In genomic region chr5:82259172-82259800, GRCh38 we compare ENCODE assay signal across 8 cellular contexts. TPM values are rescaled to one million over a fixed set of nuclear protein-coding genes. Genes with fewer than 3 reads are reported as not detected.
DNase-seq lines count a peak whose midpoint lies in the region; ATAC-seq and TF ChIP-seq lines count a peak whose summit lies in the region.

No MANE protein-coding gene starts in this region.

- H3K9me3 Mint-ChIP-seq in activated naive CD8-positive, alpha-beta T cell treated with anti-CD3 and anti-CD28 coated beads, Interleukin-2, amount 10 ng/mL, durations not matched to agents 7 days and 5 days: no peaks in the 10 kb centered on the region
- no peaks in the 10 kb centered on the region for H3K9me3 Mint-ChIP-seq in activated naive CD8-positive, alpha-beta T cell treated with anti-CD3 and anti-CD28 coated beads for 36 hours
- no peaks in the 10 kb centered on the region for H3K9me3 Mint-ChIP-seq in type B pancreatic cell
- no peaks in the 10 kb centered on the region for H3K9me3 Mint-ChIP-seq in stimulated activated memory B cell treated with anti-CD40 and anti-IgM and Interleukin-4, amounts not matched to agents 10 μg/mL and 1 μg/mL and 100 μg/mL, for 72 hours

- peaks cover 4% of the 10 kb centered on the region for H3K4me1 Mint-ChIP-seq in activated naive CD8-positive, alpha-beta T cell treated with anti-CD3 and anti-CD28 coated beads, Interleukin-2, amount 10 ng/mL, durations not matched to agents 7 days and 5 days
- no peaks in the 10 kb centered on the region for H3K4me1 Mint-ChIP-seq in activated naive CD8-positive, alpha-beta T cell treated with anti-CD3 and anti-CD28 coated beads for 36 hours
- H3K4me1 Mint-ChIP-seq in type B pancreatic cell (ENCODE audit: unreplicated experiment): peaks cover 4% of the 10 kb centered on the region
- no peaks in the 10 kb centered on the region for H3K4me1 Mint-ChIP-seq in stimulated activated memory B cell treated with anti-CD40 and anti-IgM and Interleukin-4, amounts not matched to agents 10 μg/mL and 1 μg/mL and 100 μg/mL, for 72 hours

- H3K27ac ChIP-seq in colonic mucosa: no peak overlapping the region

- no peaks in the 10 kb centered on the region for H3K36me3 ChIP-seq in colonic mucosa

- no peak overlapping the region for H3K9ac ChIP-seq in colonic mucosa (ENCODE audit: low read depth in 2 of 2, low read length in 2 of 2)

- H3K4me3 ChIP-seq in colonic mucosa: no peak overlapping the region

- no peaks in the 10 kb centered on the region for H3K4me1 ChIP-seq in colonic mucosa

- H3K27me3 ChIP-seq in colonic mucosa: no peaks in the 10 kb centered on the region

- peaks cover 4% of the 10 kb centered on the region for H3K36me3 Mint-ChIP-seq in activated naive CD8-positive, alpha-beta T cell treated with anti-CD3 and anti-CD28 coated beads, Interleukin-2, amount 10 ng/mL, durations not matched to agents 7 days and 5 days
- peaks cover 2% of the 10 kb centered on the region for H3K36me3 Mint-ChIP-seq in activated naive CD8-positive, alpha-beta T cell treated with anti-CD3 and anti-CD28 coated beads for 36 hours
- H3K36me3 Mint-ChIP-seq in type B pancreatic cell: no peaks in the 10 kb centered on the region
- no peaks in the 10 kb centered on the region for H3K36me3 Mint-ChIP-seq in stimulated activated memory B cell treated with anti-CD40 and anti-IgM and Interleukin-4, amounts not matched to agents 10 μg/mL and 1 μg/mL and 100 μg/mL, for 72 hours

- POLR2A ChIA-PET in activated naive CD8-positive, alpha-beta T cell treated with anti-CD3 and anti-CD28 coated beads, Interleukin-2, amount 10 ng/mL, durations not matched to agents 7 days and 5 days (lab: Charles Lee): interaction anchor here (0.7 kb wide), 1 partner anchor 10 kb away, joined by 3 read pairs; no protein-coding TSS in a partner anchor

- no peaks in the 10 kb centered on the region for H3K27me3 Mint-ChIP-seq in activated naive CD8-positive, alpha-beta T cell treated with anti-CD3 and anti-CD28 coated beads, Interleukin-2, amount 10 ng/mL, durations not matched to agents 7 days and 5 days
- no peaks in the 10 kb centered on the region for H3K27me3 Mint-ChIP-seq in activated naive CD8-positive, alpha-beta T cell treated with anti-CD3 and anti-CD28 coated beads for 36 hours
- no peaks in the 10 kb centered on the region for H3K27me3 Mint-ChIP-seq in type B pancreatic cell
- H3K27me3 Mint-ChIP-seq in stimulated activated memory B cell treated with anti-CD40 and anti-IgM and Interleukin-4, amounts not matched to agents 10 μg/mL and 1 μg/mL and 100 μg/mL, for 72 hours: no peaks in the 10 kb centered on the region

- no peaks in the 10 kb centered on the region for H3K9me3 ChIP-seq in colonic mucosa

- intact Hi-C loops in colonic mucosa (cut with DNase I): no loop called here

- no peak overlapping the region for H3K27ac Mint-ChIP-seq in activated naive CD8-positive, alpha-beta T cell treated with anti-CD3 and anti-CD28 coated beads, Interleukin-2, amount 10 ng/mL, durations not matched to agents 7 days and 5 days
- H3K27ac Mint-ChIP-seq in activated naive CD8-positive, alpha-beta T cell treated with anti-CD3 and anti-CD28 coated beads for 36 hours: no peak overlapping the region
- H3K27ac Mint-ChIP-seq in type B pancreatic cell: no peak overlapping the region
- no peak overlapping the region for H3K27ac Mint-ChIP-seq in stimulated activated memory B cell treated with anti-CD40 and anti-IgM and Interleukin-4, amounts not matched to agents 10 μg/mL and 1 μg/mL and 100 μg/mL, for 72 hours

- DNase-seq in activated naive CD8-positive, alpha-beta T cell treated with anti-CD3 and anti-CD28 coated beads, Interleukin-2, amount 10 ng/mL, durations not matched to agents 7 days and 5 days: no peak
- DNase-seq in activated naive CD8-positive, alpha-beta T cell treated with anti-CD3 and anti-CD28 coated beads for 36 hours: no peak
- DNase-seq in OCI-M1 (lab: John Stamatoyannopoulos, UW): peak; percentile 44
- DNase-seq in fibroblast of gingiva (ENCODE audit: low read depth): peak; percentile 21
- no peak for DNase-seq in type B pancreatic cell (ENCODE audit: extremely low spot score, unreplicated experiment)
- DNase-seq in colonic mucosa: no peak

- ATAC-seq in activated naive CD8-positive, alpha-beta T cell treated with anti-CD3 and anti-CD28 coated beads, Interleukin-2, amount 10 ng/mL, durations not matched to agents 7 days and 5 days (ENCODE audit: low read depth): peak; percentile 39
- no peak for ATAC-seq in stimulated activated memory B cell treated with anti-CD40 and anti-IgM and Interleukin-4, amounts not matched to agents 10 μg/mL and 1 μg/mL and 100 μg/mL, for 72 hours
- no peak for ATAC-seq in HG03457 (IDR thresholded peaks at IDR 0.05; ENCODE audit: unreplicated experiment)

- TF ChIP-seq CTCF in type B pancreatic cell (conservative IDR thresholded peaks at IDR 0.05) (peak; percentile 69), colonic mucosa (IDR thresholded peaks at IDR 0.05) (no peak)

- no peak overlapping the region for H3K4me3 Mint-ChIP-seq in activated naive CD8-positive, alpha-beta T cell treated with anti-CD3 and anti-CD28 coated beads, Interleukin-2, amount 10 ng/mL, durations not matched to agents 7 days and 5 days
- no peak overlapping the region for H3K4me3 Mint-ChIP-seq in activated naive CD8-positive, alpha-beta T cell treated with anti-CD3 and anti-CD28 coated beads for 36 hours
- H3K4me3 Mint-ChIP-seq in type B pancreatic cell: no peak overlapping the region
- H3K4me3 Mint-ChIP-seq in stimulated activated memory B cell treated with anti-CD40 and anti-IgM and Interleukin-4, amounts not matched to agents 10 μg/mL and 1 μg/mL and 100 μg/mL, for 72 hours: no peak overlapping the region

RNA-seq across cellular contexts. Expression of gene RPS23, which starts 18.9 kb away (rescaled TPM):
- total RNA-seq in activated naive CD8-positive, alpha-beta T cell treated with anti-CD3 and anti-CD28 coated beads, Interleukin-2, amount 10 ng/mL, durations not matched to agents 7 days and 5 days: 1,000 to 10,000 TPM; 1,979 to 2,058 TPM
- 1,000 to 10,000 TPM; 2,622 to 2,635 TPM for total RNA-seq in activated naive CD8-positive, alpha-beta T cell treated with anti-CD3 and anti-CD28 coated beads for 36 hours
- total RNA-seq in type B pancreatic cell (ENCODE audit: low replicate concordance): 2,642 and 2,645 TPM in 2 replicates
- total RNA-seq in colonic mucosa: 1,000 to 10,000 TPM; 1,277 to 1,417 TPM

Comparison
In these comparisons a context has a peak if more than half of its experiments do, and no peak if none do; other contexts are left out.
1. DNase-seq: peak in OCI-M1 (single experiment) and fibroblast of gingiva (single experiment); none in activated naive CD8-positive, alpha-beta T cell treated with anti-CD3 and anti-CD28 coated beads, Interleukin-2, amount 10 ng/mL, durations not matched to agents 7 days and 5 days (single experiment), activated naive CD8-positive, alpha-beta T cell treated with anti-CD3 and anti-CD28 coated beads for 36 hours (single experiment), type B pancreatic cell (single experiment) and colonic mucosa (single experiment).